In genomic region chr9:94675008-94675841, GRCh38 we compare ENCODE assay signal across 16 cellular contexts. TPM values are rescaled to one million over a fixed set of nuclear protein-coding genes. Genes with fewer than 3 reads are reported as not detected.
DNase-seq lines count a peak whose midpoint lies in the region; ATAC-seq, FAIRE-seq and TF ChIP-seq lines count a peak whose summit lies in the region.
"Had no signal": no experiment of that assay in that cellular context is flagged by ENCODE, and none has a peak within 500 bp of the region (broad histone marks: within the 10 kb centered on the region; RNA-seq: fewer than 3 reads in every experiment).

No MANE protein-coding gene starts in this region.

- H3K4me2 ChIP-seq in mammary epithelial cell (ENCODE audit: insufficient read depth, low read depth, low read length) (peak overlapping the region; percentile 51), keratinocyte (ENCODE audit: control insufficient read depth, extremely low read depth, insufficient read depth, low read depth, low read length) (peak overlapping the region; percentile 3)

- intact Hi-C loops in mammary epithelial cell (cut with micrococcal nuclease) = no loop called here
- intact Hi-C loops in thyroid gland (cut with DNase I) = loop anchor here (10.0 kb wide), 1 partner anchor 100 kb away; no protein-coding TSS in a partner anchor

- H3K36me3 ChIP-seq in mammary epithelial cell (ENCODE audit: insufficient read depth, low read length) = no peaks in the 10 kb centered on the region
- no peaks in the 10 kb centered on the region for H3K36me3 ChIP-seq in keratinocyte (ENCODE audit: control insufficient read depth in 2 of 2, extremely low read depth in 1 of 2, insufficient read depth in 2 of 2, low read length in 2 of 2)
- no peaks in the 10 kb centered on the region for H3K36me3 ChIP-seq in thyroid gland

- no peaks in the 10 kb centered on the region for H3K36me3 Mint-ChIP-seq in activated T-helper 17 cell treated with anti-CD3 and anti-CD28 coated beads, Interleukin-2, amount 50 U/mL, for 72 hours (ENCODE audit: low read depth)

- no peak overlapping the region for H3K4me3 Mint-ChIP-seq in activated T-helper 17 cell treated with anti-CD3 and anti-CD28 coated beads, Interleukin-2, amount 50 U/mL, for 72 hours
- H3K4me3 Mint-ChIP-seq: H9 had no signal

- H3K27ac Mint-ChIP-seq in activated T-helper 17 cell treated with anti-CD3 and anti-CD28 coated beads, Interleukin-2, amount 50 U/mL, for 72 hours = no peak overlapping the region
- H3K27ac Mint-ChIP-seq: H9 had no signal

- TF ChIP-seq POLR2A in thyroid gland (IDR thresholded peaks at IDR 0.05) = no peak

- H3K27me3 ChIP-seq in mammary epithelial cell (ENCODE audit: insufficient read depth, low read length) (no peaks in the 10 kb centered on the region), keratinocyte (ENCODE audit: control insufficient read depth, extremely low read depth, insufficient read depth, low read length) (no peaks in the 10 kb centered on the region), thyroid gland (no peaks in the 10 kb centered on the region)

- H3K27me3 Mint-ChIP-seq in activated T-helper 17 cell treated with anti-CD3 and anti-CD28 coated beads, Interleukin-2, amount 50 U/mL, for 72 hours = peaks cover 8% of the 10 kb centered on the region

- no peak for ATAC-seq in activated T-helper 17 cell treated with anti-CD3 and anti-CD28 coated beads, Interleukin-2, amount 50 U/mL, for 72 hours (replicated peaks)

- H4K20me1 ChIP-seq in mammary epithelial cell (ENCODE audit: insufficient read depth, low read length) (no peaks in the 10 kb centered on the region), keratinocyte (ENCODE audit: control insufficient read depth, extremely low read depth, insufficient read depth, low read length) (no peaks in the 10 kb centered on the region)

- WGBS in mammary epithelial cell (ENCODE audit: low coverage, missing lambda C conversion rate) = 9% methylated on average over 7 of the region's 7 CpGs
- 32 to 33% methylated on average over 7 of the region's 7 CpGs for WGBS in thyroid gland, 2 donors

- no peaks in the 10 kb centered on the region for H3K79me2 ChIP-seq in mammary epithelial cell (ENCODE audit: insufficient read depth, low read length)
- H3K79me2 ChIP-seq in keratinocyte (ENCODE audit: control insufficient read depth, insufficient read depth, low read length) = no peaks in the 10 kb centered on the region

- H3K4me1 Mint-ChIP-seq in activated T-helper 17 cell treated with anti-CD3 and anti-CD28 coated beads, Interleukin-2, amount 50 U/mL, for 72 hours = no peaks in the 10 kb centered on the region

- DNase-seq in DMS 273 (lab: John Stamatoyannopoulos, UW; ENCODE audit: unreplicated experiment) = peak; percentile 5
- DNase-seq in DMS 273 treated with DMSO at 0.1 percent for 48 hours (lab: John Stamatoyannopoulos, UW) = no peak
- no peak for DNase-seq in mammary epithelial cell
- DNase-seq in keratinocyte (ENCODE audit: low read depth, low spot score) = no peak
- no peak for DNase-seq in thyroid gland
- DNase-seq in GOT3 (lab: John Stamatoyannopoulos, UW) = no peak
- no peak for DNase-seq in foreskin melanocyte
- DNase-seq: activated CD4-positive, alpha-beta T cell treated with anti-CD3 and anti-CD28 coated beads, Interleukin-2, amount 50 U/mL, for 4 hours; activated gamma-delta T cell treated with Interleukin-2 at 50 U/mL for 16 hours; glutamatergic neuron; H9; NCI-H2227 treated with DMSO at 0.1 percent for 48 hours; T-helper 2 cell had no signal

- H3K9ac ChIP-seq in mammary epithelial cell (ENCODE audit: insufficient read depth, low read length) (peak overlapping the region; percentile 10), keratinocyte (ENCODE audit: control insufficient read depth, extremely low read depth, insufficient read depth, low read length) (no peak overlapping the region)

- no peak overlapping the region for H3K4me3 ChIP-seq in mammary epithelial cell (replicated peaks in 1 of 3; ENCODE audit: insufficient read depth in 1 of 3, low read depth in 2 of 3, low read length in 3 of 3)
- no peak overlapping the region for H3K4me3 ChIP-seq in keratinocyte (ENCODE audit: control insufficient read depth in 2 of 3, extremely low read depth in 1 of 3, insufficient read depth in 2 of 3, low read depth in 1 of 3, low read length in 3 of 3)
- no peak overlapping the region for H3K4me3 ChIP-seq in thyroid gland (replicated peaks in 1 of 3)

- peaks cover 22% of the 10 kb centered on the region for H3K4me1 ChIP-seq in mammary epithelial cell (ENCODE audit: insufficient read depth, low read length)
- H3K4me1 ChIP-seq in keratinocyte (ENCODE audit: control insufficient read depth, extremely low read depth, insufficient read depth, low read length) = peaks cover 26% of the 10 kb centered on the region
- peaks cover 12 to 15% of the 10 kb centered on the region in 2 donors for H3K4me1 ChIP-seq in thyroid gland

- H3K9me3 ChIP-seq in mammary epithelial cell (replicated peaks; ENCODE audit: insufficient read depth, low read length) (no peaks in the 10 kb centered on the region), keratinocyte (ENCODE audit: control insufficient read depth, low read depth, low read length) (no peaks in the 10 kb centered on the region), thyroid gland (no peaks in the 10 kb centered on the region)

- CTCF ChIA-PET in mammary epithelial cell (lab: Charles Lee; ENCODE audit: low non-redundant PET) = no interaction called here

- no peak for FAIRE-seq in keratinocyte (lab: Jason Lieb, UNC)
- FAIRE-seq: colon had no signal

- BruUV-seq in mammary epithelial cell (replicated peaks; lab: Mats Ljungman, UMichigan) = no TSS peak

- peak overlapping the region; percentile 88 for H2AFZ ChIP-seq in mammary epithelial cell (ENCODE audit: low read depth, low read length)
- peak overlapping the region; percentile 51 for H2AFZ ChIP-seq in keratinocyte (ENCODE audit: control insufficient read depth, low read length)

- H3K9me1 ChIP-seq in keratinocyte (ENCODE audit: control insufficient read depth, extremely low read depth, insufficient read depth, low read length) = no peaks in the 10 kb centered on the region

- TF ChIP-seq CTCF in mammary epithelial cell (conservative IDR thresholded peaks at IDR 0.05 in 1 of 2, IDR thresholded peaks at IDR 0.05 in 1 of 2; ENCODE audit: extremely low read depth in 1 of 2, insufficient read depth in 1 of 2, low read depth in 1 of 2, low read length in 2 of 2) (no peak), keratinocyte (optimal IDR thresholded peaks at IDR 0.05 in 1 of 3, IDR thresholded peaks at IDR 0.05 in 1 of 3, conservative IDR thresholded peaks at IDR 0.05 in 1 of 3; ENCODE audit: extremely low read depth in 1 of 3, insufficient read depth in 2 of 3, low read length in 3 of 3) (no peak), thyroid gland (IDR thresholded peaks at IDR 0.05) (no peak)

- H3K27ac ChIP-seq in mammary epithelial cell (ENCODE audit: insufficient read depth, low read depth, low read length) (peak overlapping the region; percentile 6), keratinocyte (ENCODE audit: control insufficient read depth, insufficient read depth, low read length) (no peak overlapping the region), thyroid gland (peak overlapping the region; percentile 18 to 41 (median 35))
- H3K27ac ChIP-seq: 22Rv1 had no signal

- dilution Hi-C loops in mammary epithelial cell (cut with HindIII; ENCODE audit: low sequenced_read_pairs) = loop anchor here (25.0 kb wide), 1 partner anchor 462 kb away; no protein-coding TSS in a partner anchor
- dilution Hi-C loops in keratinocyte (cut with MboI; ENCODE audit: extremely low pct_ligation_motif_present, low sequenced_read_pairs) = no loop called here

- in situ Hi-C loops in mammary epithelial cell (cut with MboI; ENCODE audit: low sequenced_read_pairs in 2 of 2) = loop anchor here (5.0 to 25.0 kb wide), 2 partner anchors 237 to 452 kb away; no protein-coding TSS in a partner anchor

- H3K9me3 Mint-ChIP-seq in activated T-helper 17 cell treated with anti-CD3 and anti-CD28 coated beads, Interleukin-2, amount 50 U/mL, for 72 hours = no peaks in the 10 kb centered on the region

RNA-seq across cellular contexts. Expression of gene FBP1, which starts 35.9 kb away (rescaled TPM):
- under 1 TPM in 1 of 2 donors, not detected in 1; 0.17 TPM for total RNA-seq in mammary epithelial cell
- polyA plus RNA-seq in mammary epithelial cell = 0.15 TPM
- not detected for polyA minus RNA-seq in mammary epithelial cell
- polyA plus RNA-seq in keratinocyte = 0.16 to 0.29 TPM (median 0.26 TPM) in 3 replicates
- polyA plus RNA-seq in keratinocyte (2011; ENCODE audit: low read depth) = 0.59 TPM
- 0.26 and 0.51 TPM in 2 replicates for polyA plus RNA-seq in keratinocyte (2011; cell fraction: cytosol; rRNA removed)
- 0.13 and 0.27 TPM in 2 replicates for polyA plus RNA-seq in keratinocyte (2011; cell fraction: nucleus; rRNA removed)
- 0.14 and 0.32 TPM in 2 replicates for polyA plus RNA-seq in keratinocyte (2012; ENCODE audit: low replicate concordance)
- polyA minus RNA-seq in keratinocyte = not detected in 3 replicates
- polyA minus RNA-seq in keratinocyte (2011; cell fraction: cytosol; rRNA and poly(A)+ RNA removed) = not detected
- polyA minus RNA-seq in keratinocyte (2011; cell fraction: nucleus; rRNA and poly(A)+ RNA removed) = not detected in 2 replicates
- 10 to 100 TPM; 20.3 to 31.8 (median 23.1) TPM for total RNA-seq in thyroid gland
- total RNA-seq in activated T-helper 17 cell treated with anti-CD3 and anti-CD28 coated beads, Interleukin-2, amount 50 U/mL, for 72 hours = under 1 TPM; 0.50 to 0.85 TPM

RNA-seq across cellular contexts. Expression of gene AOPEP, which starts 51.3 kb away (rescaled TPM):
- total RNA-seq in mammary epithelial cell = 10 to 100 TPM; 25.6 to 80.7 TPM
- 20.9 TPM for polyA plus RNA-seq in mammary epithelial cell
- polyA minus RNA-seq in mammary epithelial cell = 13.7 TPM
- polyA plus RNA-seq in keratinocyte = 25.2 to 30.1 TPM (median 27.0 TPM) in 3 replicates
- 29.3 TPM for polyA plus RNA-seq in keratinocyte (2011; ENCODE audit: low read depth)
- polyA plus RNA-seq in keratinocyte (2011; cell fraction: cytosol; rRNA removed) = 17.8 and 20.8 TPM in 2 replicates
- polyA plus RNA-seq in keratinocyte (2011; cell fraction: nucleus; rRNA removed) = 33.6 and 34.1 TPM in 2 replicates
- 16.8 and 24.4 TPM in 2 replicates for polyA plus RNA-seq in keratinocyte (2012; ENCODE audit: low replicate concordance)
- 17.7 to 46.4 TPM (median 41.8 TPM) in 3 replicates for polyA minus RNA-seq in keratinocyte
- polyA minus RNA-seq in keratinocyte (2011; cell fraction: cytosol; rRNA and poly(A)+ RNA removed) = 22.3 TPM
- polyA minus RNA-seq in keratinocyte (2011; cell fraction: nucleus; rRNA and poly(A)+ RNA removed) = 48.9 and 95.1 TPM in 2 replicates
- total RNA-seq in thyroid gland = 100 to 1,000 TPM; 126 to 216 (median 136) TPM
- total RNA-seq in activated T-helper 17 cell treated with anti-CD3 and anti-CD28 coated beads, Interleukin-2, amount 50 U/mL, for 72 hours = 10 to 100 TPM; 15.5 to 16.4 TPM

Comparison
In these comparisons a context has a peak if more than half of its experiments do, and no peak if none do; other contexts are left out.
1. RNA of gene FBP1, which starts 35.9 kb away (total RNA-seq): 20.3 to 31.8 TPM in thyroid gland; 0.50 to 0.85 TPM in activated T-helper 17 cell treated with anti-CD3 and anti-CD28 coated beads, Interleukin-2, amount 50 U/mL, for 72 hours and 0.17 TPM in mammary epithelial cell; every median in the first group is over 10 times any median in the second.